ENCODE assay signal across 37 cellular contexts in the genomic region with DNA sequence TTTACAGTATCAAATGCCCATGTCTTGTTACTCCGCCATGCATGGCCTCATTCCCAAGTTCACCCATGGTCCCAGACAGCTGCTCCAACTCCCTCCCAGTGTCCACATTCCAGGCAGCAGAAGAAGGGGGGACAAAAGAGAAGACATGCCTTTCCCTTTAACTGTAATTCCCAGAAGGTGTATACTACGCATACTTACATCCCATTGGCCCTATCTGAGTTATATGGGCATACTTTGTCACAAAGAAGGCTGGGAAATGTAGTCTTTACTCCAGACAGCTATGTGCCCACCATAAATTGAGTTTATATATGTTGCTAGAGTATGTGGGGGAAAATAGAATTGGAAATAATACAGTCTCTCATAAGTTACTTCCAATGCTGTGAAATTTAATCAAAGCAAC.
"Had no signal": no experiment of that assay in that cellular context is flagged by ENCODE, and none has a peak within 500 bp of the region (broad histone marks: within the 10 kb centered on the region; RNA-seq: fewer than 3 reads in every experiment).

No MANE protein-coding gene starts in this region.

- H3K4me3 ChIP-seq: ascending aorta, cardiac muscle cell had no signal

- H3K4me3 Mint-ChIP-seq: activated CD4-positive, alpha-beta memory T cell treated with anti-CD3 and anti-CD28 coated beads, Interleukin-2, amount 10 ng/mL, durations not matched to agents 7 days and 5 days; activated CD4-positive, alpha-beta T cell treated with anti-CD3 and anti-CD28 coated beads for 36 hours; activated CD4-positive, alpha-beta T cell treated with anti-CD3 and anti-CD28 coated beads, Interleukin-2, amount 10 ng/mL, durations not matched to agents 7 days and 5 days; activated CD8-positive, alpha-beta memory T cell treated with anti-CD3 and anti-CD28 coated beads, Interleukin-2, amount 10 ng/mL, durations not matched to agents 7 days and 5 days; activated CD8-positive, alpha-beta T cell treated with anti-CD3 and anti-CD28 coated beads, Interleukin-2, amount 10 ng/mL, durations not matched to agents 7 days and 5 days; activated naive CD4-positive, alpha-beta T cell treated with anti-CD3 and anti-CD28 coated beads, Interleukin-2, amount 10 ng/mL, durations not matched to agents 7 days and 5 days; activated naive CD4-positive, alpha-beta T cell treated with anti-CD3 and anti-CD28 coated beads, Interleukin-2, amount 50 U/mL, for 24 hours; activated naive CD8-positive, alpha-beta T cell; activated naive CD8-positive, alpha-beta T cell treated with anti-CD3 and anti-CD28 coated beads, Interleukin-2, amount 10 ng/mL, durations not matched to agents 7 days and 5 days; activated naive CD8-positive, alpha-beta T cell treated with anti-CD3 and anti-CD28 coated beads, Interleukin-2, amount 50 U/mL, for 24 hours; activated T-cell treated with anti-CD3 and anti-CD28 coated beads, Interleukin-2, amount 50 U/mL, for 24 hours; brain; central memory CD8-positive, alpha-beta T cell; T-helper 1 cell treated with Interleukin-12 subunit alpha and Interleukin-12 subunit beta and Interleukin-4 antibody, amounts not matched to agents 30 μg/mL and 1 μg/mL, for 36 hours; T-helper 2 cell treated with Interferon-gamma antibody and Interleukin-4, amounts not matched to agents 5 μg/mL and 100 μg/mL, for 36 hours had no signal

- H3K27me3 ChIP-seq: ascending aorta, cardiac muscle cell had no signal

- H3K36me3 ChIP-seq: ascending aorta, cardiac muscle cell had no signal

- H3K36me3 Mint-ChIP-seq: activated CD8-positive, alpha-beta memory T cell treated with anti-CD3 and anti-CD28 coated beads, Interleukin-2, amount 10 ng/mL, durations not matched to agents 7 days and 5 days; activated naive CD4-positive, alpha-beta T cell treated with anti-CD3 and anti-CD28 coated beads, Interleukin-2, amount 10 ng/mL, durations not matched to agents 7 days and 5 days; activated naive CD4-positive, alpha-beta T cell treated with anti-CD3 and anti-CD28 coated beads, Interleukin-2, amount 50 U/mL, for 24 hours; activated naive CD8-positive, alpha-beta T cell; activated naive CD8-positive, alpha-beta T cell treated with anti-CD3 and anti-CD28 coated beads, Interleukin-2, amount 10 ng/mL, durations not matched to agents 7 days and 5 days had no signal

- ATAC-seq: activated CD4-positive, alpha-beta T cell treated with anti-CD3 and anti-CD28 coated beads for 36 hours; activated CD4-positive, CD25-positive, alpha-beta regulatory T cell treated with anti-CD3 and anti-CD28 coated beads, Interleukin-2, amount 50 U/mL, for 24 hours; activated CD8-positive, alpha-beta memory T cell treated with anti-CD3 and anti-CD28 coated beads, Interleukin-2, amount 10 ng/mL, durations not matched to agents 7 days and 5 days; activated CD8-positive, alpha-beta T cell treated with anti-CD3 and anti-CD28 coated beads, Interleukin-2, amount 10 ng/mL, durations not matched to agents 7 days and 5 days; activated naive CD8-positive, alpha-beta T cell treated with anti-CD3 and anti-CD28 coated beads, Interleukin-2, amount 50 U/mL, for 24 hours had no signal

- H3K27ac Mint-ChIP-seq: activated CD4-positive, alpha-beta memory T cell treated with anti-CD3 and anti-CD28 coated beads, Interleukin-2, amount 10 ng/mL, durations not matched to agents 7 days and 5 days; activated CD4-positive, alpha-beta T cell treated with anti-CD3 and anti-CD28 coated beads for 36 hours; activated CD4-positive, alpha-beta T cell treated with anti-CD3 and anti-CD28 coated beads, Interleukin-2, amount 10 ng/mL, durations not matched to agents 7 days and 5 days; activated CD8-positive, alpha-beta memory T cell treated with anti-CD3 and anti-CD28 coated beads, Interleukin-2, amount 10 ng/mL, durations not matched to agents 7 days and 5 days; activated CD8-positive, alpha-beta T cell treated with anti-CD3 and anti-CD28 coated beads, Interleukin-2, amount 10 ng/mL, durations not matched to agents 7 days and 5 days; activated naive CD4-positive, alpha-beta T cell treated with anti-CD3 and anti-CD28 coated beads, Interleukin-2, amount 10 ng/mL, durations not matched to agents 7 days and 5 days; activated naive CD4-positive, alpha-beta T cell treated with anti-CD3 and anti-CD28 coated beads, Interleukin-2, amount 50 U/mL, for 24 hours; activated naive CD8-positive, alpha-beta T cell; activated naive CD8-positive, alpha-beta T cell treated with anti-CD3 and anti-CD28 coated beads, Interleukin-2, amount 10 ng/mL, durations not matched to agents 7 days and 5 days; activated naive CD8-positive, alpha-beta T cell treated with anti-CD3 and anti-CD28 coated beads, Interleukin-2, amount 50 U/mL, for 24 hours; activated T-cell treated with anti-CD3 and anti-CD28 coated beads, Interleukin-2, amount 50 U/mL, for 24 hours; activated T-helper 2 cell treated with anti-CD3 and anti-CD28 coated beads, Interferon-gamma antibody, Interleukin-2, Interleukin-4, amounts not matched to agents 10 μg/mL and 5 μg/mL and 100 μg/mL, durations not matched to agents 14 hours and 24 hours and 36 hours; brain; T-helper 1 cell treated with Interleukin-12 subunit alpha and Interleukin-12 subunit beta and Interleukin-4 antibody, amounts not matched to agents 30 μg/mL and 1 μg/mL, for 36 hours; T-helper 2 cell treated with Interferon-gamma antibody and Interleukin-4, amounts not matched to agents 5 μg/mL and 100 μg/mL, for 36 hours had no signal

- DNase-seq: activated CD4-positive, alpha-beta memory T cell treated with anti-CD3 and anti-CD28 coated beads, Interleukin-2, amount 10 ng/mL, durations not matched to agents 7 days and 5 days; activated CD4-positive, alpha-beta T cell treated with anti-CD3 and anti-CD28 coated beads for 1 hour; activated CD4-positive, alpha-beta T cell treated with anti-CD3 and anti-CD28 coated beads for 36 hours; activated CD4-positive, alpha-beta T cell treated with anti-CD3 and anti-CD28 coated beads for 48 hours; activated CD4-positive, alpha-beta T cell treated with anti-CD3 and anti-CD28 coated beads, Interleukin-2, amount 10 ng/mL, durations not matched to agents 7 days and 5 days; activated CD4-positive, alpha-beta T cell treated with anti-CD3 and anti-CD28 coated beads, Interleukin-2, amount 50 U/mL, for 48 hours; activated CD4-positive, CD25-positive, alpha-beta regulatory T cell; activated CD8-positive, alpha-beta memory T cell treated with anti-CD3 and anti-CD28 coated beads for 24 hours; activated CD8-positive, alpha-beta memory T cell treated with anti-CD3 and anti-CD28 coated beads, Interleukin-2, amount 10 ng/mL, durations not matched to agents 7 days and 5 days; activated CD8-positive, alpha-beta memory T cell treated with anti-CD3 and anti-CD28 coated beads, Interleukin-2, amount 50 U/mL, for 48 hours; activated CD8-positive, alpha-beta T cell treated with anti-CD3 and anti-CD28 coated beads, Interleukin-2, amount 10 ng/mL, durations not matched to agents 7 days and 5 days; activated effector memory CD4-positive, alpha-beta T cell treated with Interleukin-2 at 50 U/mL for 16 hours; activated gamma-delta T cell; activated naive CD4-positive, alpha-beta T cell treated with anti-CD3 and anti-CD28 coated beads, Interleukin-2, amount 10 ng/mL, durations not matched to agents 7 days and 5 days; activated naive CD4-positive, alpha-beta T cell treated with Interleukin-2 at 50 U/mL for 16 hours; activated naive CD8-positive, alpha-beta T cell treated with anti-CD3 and anti-CD28 coated beads, Interleukin-2, amount 10 ng/mL, durations not matched to agents 7 days and 5 days; activated naive CD8-positive, alpha-beta T cell treated with anti-CD3 and anti-CD28 coated beads, Interleukin-2, amount 50 U/mL, for 24 hours; activated T-cell treated with anti-CD3 and anti-CD28 coated beads, Interleukin-2, amount 50 U/mL, for 24 hours; activated T-cell treated with anti-CD3 and anti-CD28 coated beads, Interleukin-2, amount 50 U/mL, for 48 hours; amygdala; anterior cingulate cortex; caudate nucleus; cerebellar nuclear complex; T-helper 1 cell; T-helper 2 cell; T-helper 9 cell had no signal

- H3K9me3 Mint-ChIP-seq: activated CD4-positive, alpha-beta memory T cell treated with anti-CD3 and anti-CD28 coated beads, Interleukin-2, amount 10 ng/mL, durations not matched to agents 7 days and 5 days; activated CD4-positive, alpha-beta T cell treated with anti-CD3 and anti-CD28 coated beads, Interleukin-2, amount 10 ng/mL, durations not matched to agents 7 days and 5 days; activated naive CD4-positive, alpha-beta T cell treated with anti-CD3 and anti-CD28 coated beads, Interleukin-2, amount 10 ng/mL, durations not matched to agents 7 days and 5 days; activated naive CD4-positive, alpha-beta T cell treated with anti-CD3 and anti-CD28 coated beads, Interleukin-2, amount 50 U/mL, for 24 hours; activated naive CD8-positive, alpha-beta T cell treated with anti-CD3 and anti-CD28 coated beads, Interleukin-2, amount 10 ng/mL, durations not matched to agents 7 days and 5 days; activated T-helper 2 cell treated with anti-CD3 and anti-CD28 coated beads, Interferon-gamma antibody, Interleukin-2, Interleukin-4, amounts not matched to agents 10 μg/mL and 5 μg/mL and 100 μg/mL, durations not matched to agents 14 hours and 24 hours and 36 hours; central memory CD8-positive, alpha-beta T cell; T-helper 1 cell treated with Interleukin-12 subunit alpha and Interleukin-12 subunit beta and Interleukin-4 antibody, amounts not matched to agents 30 μg/mL and 1 μg/mL, for 36 hours; T-helper 2 cell treated with Interferon-gamma antibody and Interleukin-4, amounts not matched to agents 5 μg/mL and 100 μg/mL, for 36 hours had no signal

- H3K4me1 Mint-ChIP-seq: activated CD4-positive, alpha-beta memory T cell treated with anti-CD3 and anti-CD28 coated beads, Interleukin-2, amount 10 ng/mL, durations not matched to agents 7 days and 5 days; activated CD4-positive, alpha-beta T cell treated with anti-CD3 and anti-CD28 coated beads for 36 hours; activated CD4-positive, alpha-beta T cell treated with anti-CD3 and anti-CD28 coated beads, Interleukin-2, amount 10 ng/mL, durations not matched to agents 7 days and 5 days; activated CD8-positive, alpha-beta memory T cell treated with anti-CD3 and anti-CD28 coated beads, Interleukin-2, amount 10 ng/mL, durations not matched to agents 7 days and 5 days; activated naive CD4-positive, alpha-beta T cell treated with anti-CD3 and anti-CD28 coated beads, Interleukin-2, amount 10 ng/mL, durations not matched to agents 7 days and 5 days; activated naive CD4-positive, alpha-beta T cell treated with anti-CD3 and anti-CD28 coated beads, Interleukin-2, amount 50 U/mL, for 24 hours; activated naive CD8-positive, alpha-beta T cell treated with anti-CD3 and anti-CD28 coated beads, Interleukin-2, amount 10 ng/mL, durations not matched to agents 7 days and 5 days; central memory CD8-positive, alpha-beta T cell had no signal

- H3K9me3 ChIP-seq: ascending aorta had no signal

- H3K4me1 ChIP-seq: ascending aorta had no signal

- H3K27me3 Mint-ChIP-seq: brain had no signal

- H3K27ac ChIP-seq: ascending aorta, cardiac muscle cell, VCaP had no signal
